In the genomic region with DNA sequence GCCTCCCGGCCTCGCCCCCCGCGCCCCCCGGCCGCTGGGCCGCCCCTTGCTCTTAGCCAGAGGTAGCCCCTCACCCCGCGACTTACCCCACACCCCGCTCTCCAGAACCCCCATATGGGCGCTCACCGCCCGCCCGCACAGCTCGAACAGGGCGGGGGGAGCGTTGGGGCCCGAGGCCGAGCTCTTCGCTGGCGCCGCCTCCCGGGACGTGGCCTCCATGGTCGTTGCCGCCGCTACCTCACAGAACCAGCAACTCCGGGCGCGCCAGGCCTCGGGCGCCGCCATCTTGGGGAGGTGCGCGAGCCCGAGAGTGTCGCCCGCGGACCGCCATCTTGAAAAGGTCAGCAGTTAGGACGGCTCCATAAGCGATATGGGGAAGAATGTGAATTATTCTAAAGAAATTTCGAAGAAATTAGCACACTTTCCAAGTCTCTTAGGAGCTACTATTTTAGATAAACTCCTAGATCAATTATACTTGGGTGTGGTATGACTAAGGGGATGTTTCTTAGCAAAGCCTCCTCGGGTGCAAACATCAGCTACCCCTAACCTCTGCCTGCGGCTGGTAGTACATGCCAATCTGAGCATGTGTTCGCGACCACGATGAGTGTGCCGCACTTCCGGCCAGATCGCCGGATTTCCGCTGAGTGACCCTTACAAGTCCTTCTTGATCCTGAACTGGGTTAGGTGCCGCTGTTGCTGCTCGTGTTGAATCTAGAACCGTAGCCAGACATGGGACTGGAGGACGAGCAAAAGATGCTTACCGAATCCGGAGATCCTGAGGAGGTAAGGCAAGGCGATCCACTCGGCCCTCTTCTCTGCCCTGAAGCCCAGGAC, we compare ENCODE assay signal across 1 cellular context.
TF ChIP-seq lines count a peak whose summit lies in the region.

A gene with protein sequence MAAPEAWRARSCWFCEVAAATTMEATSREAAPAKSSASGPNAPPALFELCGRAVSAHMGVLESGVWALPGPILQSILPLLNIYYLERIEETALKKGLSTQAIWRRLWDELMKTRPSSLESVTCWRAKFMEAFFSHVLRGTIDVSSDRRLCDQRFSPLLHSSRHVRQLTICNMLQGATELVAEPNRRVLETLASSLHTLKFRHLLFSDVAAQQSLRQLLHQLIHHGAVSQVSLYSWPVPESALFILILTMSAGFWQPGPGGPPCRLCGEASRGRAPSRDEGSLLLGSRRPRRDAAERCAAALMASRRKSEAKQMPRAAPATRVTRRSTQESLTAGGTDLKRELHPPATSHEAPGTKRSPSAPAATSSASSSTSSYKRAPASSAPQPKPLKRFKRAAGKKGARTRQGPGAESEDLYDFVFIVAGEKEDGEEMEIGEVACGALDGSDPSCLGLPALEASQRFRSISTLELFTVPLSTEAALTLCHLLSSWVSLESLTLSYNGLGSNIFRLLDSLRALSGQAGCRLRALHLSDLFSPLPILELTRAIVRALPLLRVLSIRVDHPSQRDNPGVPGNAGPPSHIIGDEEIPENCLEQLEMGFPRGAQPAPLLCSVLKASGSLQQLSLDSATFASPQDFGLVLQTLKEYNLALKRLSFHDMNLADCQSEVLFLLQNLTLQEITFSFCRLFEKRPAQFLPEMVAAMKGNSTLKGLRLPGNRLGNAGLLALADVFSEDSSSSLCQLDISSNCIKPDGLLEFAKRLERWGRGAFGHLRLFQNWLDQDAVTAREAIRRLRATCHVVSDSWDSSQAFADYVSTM (minus strand): TSS at position 579 of the 834 bp plus-strand sequence. CDS start 294 bp downstream, at position 285.
A gene (plus strand): TSS at position 661 of the 834 bp plus-strand sequence. CDS start 69 bp downstream, at position 730.

TF ChIP-seq in WTC11, 78 proteins besides CTCF, POLR2A, EP300 and RAD21 (continued from another document):
- TF ChIP-seq, protein P1, sequence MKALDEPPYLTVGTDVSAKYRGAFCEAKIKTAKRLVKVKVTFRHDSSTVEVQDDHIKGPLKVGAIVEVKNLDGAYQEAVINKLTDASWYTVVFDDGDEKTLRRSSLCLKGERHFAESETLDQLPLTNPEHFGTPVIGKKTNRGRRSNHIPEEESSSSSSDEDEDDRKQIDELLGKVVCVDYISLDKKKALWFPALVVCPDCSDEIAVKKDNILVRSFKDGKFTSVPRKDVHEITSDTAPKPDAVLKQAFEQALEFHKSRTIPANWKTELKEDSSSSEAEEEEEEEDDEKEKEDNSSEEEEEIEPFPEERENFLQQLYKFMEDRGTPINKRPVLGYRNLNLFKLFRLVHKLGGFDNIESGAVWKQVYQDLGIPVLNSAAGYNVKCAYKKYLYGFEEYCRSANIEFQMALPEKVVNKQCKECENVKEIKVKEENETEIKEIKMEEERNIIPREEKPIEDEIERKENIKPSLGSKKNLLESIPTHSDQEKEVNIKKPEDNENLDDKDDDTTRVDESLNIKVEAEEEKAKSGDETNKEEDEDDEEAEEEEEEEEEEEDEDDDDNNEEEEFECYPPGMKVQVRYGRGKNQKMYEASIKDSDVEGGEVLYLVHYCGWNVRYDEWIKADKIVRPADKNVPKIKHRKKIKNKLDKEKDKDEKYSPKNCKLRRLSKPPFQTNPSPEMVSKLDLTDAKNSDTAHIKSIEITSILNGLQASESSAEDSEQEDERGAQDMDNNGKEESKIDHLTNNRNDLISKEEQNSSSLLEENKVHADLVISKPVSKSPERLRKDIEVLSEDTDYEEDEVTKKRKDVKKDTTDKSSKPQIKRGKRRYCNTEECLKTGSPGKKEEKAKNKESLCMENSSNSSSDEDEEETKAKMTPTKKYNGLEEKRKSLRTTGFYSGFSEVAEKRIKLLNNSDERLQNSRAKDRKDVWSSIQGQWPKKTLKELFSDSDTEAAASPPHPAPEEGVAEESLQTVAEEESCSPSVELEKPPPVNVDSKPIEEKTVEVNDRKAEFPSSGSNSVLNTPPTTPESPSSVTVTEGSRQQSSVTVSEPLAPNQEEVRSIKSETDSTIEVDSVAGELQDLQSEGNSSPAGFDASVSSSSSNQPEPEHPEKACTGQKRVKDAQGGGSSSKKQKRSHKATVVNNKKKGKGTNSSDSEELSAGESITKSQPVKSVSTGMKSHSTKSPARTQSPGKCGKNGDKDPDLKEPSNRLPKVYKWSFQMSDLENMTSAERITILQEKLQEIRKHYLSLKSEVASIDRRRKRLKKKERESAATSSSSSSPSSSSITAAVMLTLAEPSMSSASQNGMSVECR (CRISPR knock-in tag; IDR thresholded peaks at IDR 0.05; ENCODE audit: borderline replicate concordance) = 0 out of 2 replicates have a peak, but pooled peaks have one; percentile 66
- TF ChIP-seq JUN (CRISPR knock-in tag; IDR thresholded peaks at IDR 0.05) (no peak), FOXJ3 (CRISPR knock-in tag; IDR thresholded peaks at IDR 0.05; ENCODE audit: borderline replicate concordance) (no peak), CREM (CRISPR knock-in tag; IDR thresholded peaks at IDR 0.05) (0 out of 2 replicates have a peak, but pooled peaks have one; percentile 42), SP1 (CRISPR knock-in tag; conservative IDR thresholded peaks at IDR 0.05) (0 out of 2 replicates have a peak, but pooled peaks have one; percentile 25), FOXK1 (CRISPR knock-in tag; IDR thresholded peaks at IDR 0.05) (0 out of 2 replicates have a peak, but pooled peaks have one; percentile 6)
- TF ChIP-seq, protein P2, sequence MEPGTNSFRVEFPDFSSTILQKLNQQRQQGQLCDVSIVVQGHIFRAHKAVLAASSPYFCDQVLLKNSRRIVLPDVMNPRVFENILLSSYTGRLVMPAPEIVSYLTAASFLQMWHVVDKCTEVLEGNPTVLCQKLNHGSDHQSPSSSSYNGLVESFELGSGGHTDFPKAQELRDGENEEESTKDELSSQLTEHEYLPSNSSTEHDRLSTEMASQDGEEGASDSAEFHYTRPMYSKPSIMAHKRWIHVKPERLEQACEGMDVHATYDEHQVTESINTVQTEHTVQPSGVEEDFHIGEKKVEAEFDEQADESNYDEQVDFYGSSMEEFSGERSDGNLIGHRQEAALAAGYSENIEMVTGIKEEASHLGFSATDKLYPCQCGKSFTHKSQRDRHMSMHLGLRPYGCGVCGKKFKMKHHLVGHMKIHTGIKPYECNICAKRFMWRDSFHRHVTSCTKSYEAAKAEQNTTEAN (CRISPR knock-in tag; IDR thresholded peaks at IDR 0.05) = 0 out of 2 replicates have a peak, but pooled peaks have one; percentile 64
- TF ChIP-seq, protein P3, sequence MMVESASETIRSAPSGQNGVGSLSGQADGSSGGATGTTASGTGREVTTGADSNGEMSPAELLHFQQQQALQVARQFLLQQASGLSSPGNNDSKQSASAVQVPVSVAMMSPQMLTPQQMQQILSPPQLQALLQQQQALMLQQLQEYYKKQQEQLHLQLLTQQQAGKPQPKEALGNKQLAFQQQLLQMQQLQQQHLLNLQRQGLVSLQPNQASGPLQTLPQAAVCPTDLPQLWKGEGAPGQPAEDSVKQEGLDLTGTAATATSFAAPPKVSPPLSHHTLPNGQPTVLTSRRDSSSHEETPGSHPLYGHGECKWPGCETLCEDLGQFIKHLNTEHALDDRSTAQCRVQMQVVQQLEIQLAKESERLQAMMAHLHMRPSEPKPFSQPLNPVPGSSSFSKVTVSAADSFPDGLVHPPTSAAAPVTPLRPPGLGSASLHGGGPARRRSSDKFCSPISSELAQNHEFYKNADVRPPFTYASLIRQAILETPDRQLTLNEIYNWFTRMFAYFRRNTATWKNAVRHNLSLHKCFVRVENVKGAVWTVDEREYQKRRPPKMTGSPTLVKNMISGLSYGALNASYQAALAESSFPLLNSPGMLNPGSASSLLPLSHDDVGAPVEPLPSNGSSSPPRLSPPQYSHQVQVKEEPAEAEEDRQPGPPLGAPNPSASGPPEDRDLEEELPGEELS (CRISPR knock-in tag; IDR thresholded peaks at IDR 0.05) = 0 out of 2 replicates have a peak, but pooled peaks have one; percentile 30
- TF ChIP-seq, protein P4, sequence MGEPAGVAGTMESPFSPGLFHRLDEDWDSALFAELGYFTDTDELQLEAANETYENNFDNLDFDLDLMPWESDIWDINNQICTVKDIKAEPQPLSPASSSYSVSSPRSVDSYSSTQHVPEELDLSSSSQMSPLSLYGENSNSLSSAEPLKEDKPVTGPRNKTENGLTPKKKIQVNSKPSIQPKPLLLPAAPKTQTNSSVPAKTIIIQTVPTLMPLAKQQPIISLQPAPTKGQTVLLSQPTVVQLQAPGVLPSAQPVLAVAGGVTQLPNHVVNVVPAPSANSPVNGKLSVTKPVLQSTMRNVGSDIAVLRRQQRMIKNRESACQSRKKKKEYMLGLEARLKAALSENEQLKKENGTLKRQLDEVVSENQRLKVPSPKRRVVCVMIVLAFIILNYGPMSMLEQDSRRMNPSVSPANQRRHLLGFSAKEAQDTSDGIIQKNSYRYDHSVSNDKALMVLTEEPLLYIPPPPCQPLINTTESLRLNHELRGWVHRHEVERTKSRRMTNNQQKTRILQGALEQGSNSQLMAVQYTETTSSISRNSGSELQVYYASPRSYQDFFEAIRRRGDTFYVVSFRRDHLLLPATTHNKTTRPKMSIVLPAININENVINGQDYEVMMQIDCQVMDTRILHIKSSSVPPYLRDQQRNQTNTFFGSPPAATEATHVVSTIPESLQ (CRISPR knock-in tag; IDR thresholded peaks at IDR 0.05) = no peak
- TF ChIP-seq, protein P5, sequence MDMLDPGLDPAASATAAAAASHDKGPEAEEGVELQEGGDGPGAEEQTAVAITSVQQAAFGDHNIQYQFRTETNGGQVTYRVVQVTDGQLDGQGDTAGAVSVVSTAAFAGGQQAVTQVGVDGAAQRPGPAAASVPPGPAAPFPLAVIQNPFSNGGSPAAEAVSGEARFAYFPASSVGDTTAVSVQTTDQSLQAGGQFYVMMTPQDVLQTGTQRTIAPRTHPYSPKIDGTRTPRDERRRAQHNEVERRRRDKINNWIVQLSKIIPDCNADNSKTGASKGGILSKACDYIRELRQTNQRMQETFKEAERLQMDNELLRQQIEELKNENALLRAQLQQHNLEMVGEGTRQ (CRISPR knock-in tag; IDR thresholded peaks at IDR 0.05) = peak; percentile 57
